Comparison of ENCODE assay signal across 8 cellular contexts in the genomic region with DNA sequence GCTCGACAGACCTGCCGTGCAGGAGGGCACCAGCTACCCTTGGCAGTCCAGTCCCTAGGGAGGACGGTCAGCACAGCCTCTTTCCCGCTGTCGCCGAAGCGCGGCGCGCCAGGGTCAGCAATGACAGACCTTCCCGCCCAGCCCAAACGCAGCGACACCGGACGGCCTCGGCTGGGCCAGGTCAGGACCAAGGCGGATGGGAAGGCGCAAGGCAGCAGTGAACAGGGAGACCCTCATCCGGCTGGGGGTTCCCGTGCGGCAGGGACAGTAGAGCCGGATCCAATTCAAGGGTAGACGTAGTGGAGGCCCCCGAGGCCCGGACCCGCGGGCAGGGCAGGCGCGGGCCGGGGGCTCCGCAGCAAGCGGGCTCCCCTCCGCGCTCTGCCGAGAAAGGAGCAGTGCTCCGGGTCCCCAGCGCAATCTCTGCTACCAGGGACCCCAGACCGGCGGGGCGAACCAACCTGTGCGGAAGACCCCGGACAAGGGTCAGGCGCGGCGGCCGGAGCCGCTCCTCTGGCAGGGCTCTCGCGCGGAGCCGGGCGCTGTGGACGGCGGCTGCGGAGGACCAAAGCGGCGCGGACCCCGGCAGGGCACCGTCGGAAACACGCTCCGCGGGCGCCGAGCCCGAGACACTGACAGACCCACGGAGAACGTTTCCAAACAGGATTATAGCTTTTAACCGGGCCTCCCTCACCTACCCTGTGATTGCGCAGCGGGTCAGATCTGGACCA. TPM values are rescaled to one million over a fixed set of nuclear protein-coding genes. Genes with fewer than 3 reads are reported as not detected.
DNase-seq lines count a peak whose midpoint lies in the region; ATAC-seq, FAIRE-seq and TF ChIP-seq lines count a peak whose summit lies in the region.

A gene with protein sequence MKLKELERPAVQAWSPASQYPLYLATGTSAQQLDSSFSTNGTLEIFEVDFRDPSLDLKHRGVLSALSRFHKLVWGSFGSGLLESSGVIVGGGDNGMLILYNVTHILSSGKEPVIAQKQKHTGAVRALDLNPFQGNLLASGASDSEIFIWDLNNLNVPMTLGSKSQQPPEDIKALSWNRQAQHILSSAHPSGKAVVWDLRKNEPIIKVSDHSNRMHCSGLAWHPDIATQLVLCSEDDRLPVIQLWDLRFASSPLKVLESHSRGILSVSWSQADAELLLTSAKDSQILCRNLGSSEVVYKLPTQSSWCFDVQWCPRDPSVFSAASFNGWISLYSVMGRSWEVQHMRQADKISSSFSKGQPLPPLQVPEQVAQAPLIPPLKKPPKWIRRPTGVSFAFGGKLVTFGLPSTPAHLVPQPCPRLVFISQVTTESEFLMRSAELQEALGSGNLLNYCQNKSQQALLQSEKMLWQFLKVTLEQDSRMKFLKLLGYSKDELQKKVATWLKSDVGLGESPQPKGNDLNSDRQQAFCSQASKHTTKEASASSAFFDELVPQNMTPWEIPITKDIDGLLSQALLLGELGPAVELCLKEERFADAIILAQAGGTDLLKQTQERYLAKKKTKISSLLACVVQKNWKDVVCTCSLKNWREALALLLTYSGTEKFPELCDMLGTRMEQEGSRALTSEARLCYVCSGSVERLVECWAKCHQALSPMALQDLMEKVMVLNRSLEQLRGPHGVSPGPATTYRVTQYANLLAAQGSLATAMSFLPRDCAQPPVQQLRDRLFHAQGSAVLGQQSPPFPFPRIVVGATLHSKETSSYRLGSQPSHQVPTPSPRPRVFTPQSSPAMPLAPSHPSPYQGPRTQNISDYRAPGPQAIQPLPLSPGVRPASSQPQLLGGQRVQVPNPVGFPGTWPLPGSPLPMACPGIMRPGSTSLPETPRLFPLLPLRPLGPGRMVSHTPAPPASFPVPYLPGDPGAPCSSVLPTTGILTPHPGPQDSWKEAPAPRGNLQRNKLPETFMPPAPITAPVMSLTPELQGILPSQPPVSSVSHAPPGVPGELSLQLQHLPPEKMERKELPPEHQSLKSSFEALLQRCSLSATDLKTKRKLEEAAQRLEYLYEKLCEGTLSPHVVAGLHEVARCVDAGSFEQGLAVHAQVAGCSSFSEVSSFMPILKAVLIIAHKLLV (minus strand): TSS at position 541 of the 731 bp plus-strand sequence. CDS start 2,909 bp downstream, outside the sequence.

- H2AFZ ChIP-seq in osteoblast (ENCODE audit: low read length): peak within 1 kb of the TSS; percentile 57

- H3K27me3 Mint-ChIP-seq in activated CD4-positive, alpha-beta memory T cell treated with anti-CD3 and anti-CD28 coated beads for 36 hours: no peaks in the 10 kb centered on the region

- peak within 1 kb of the TSS; percentile 61 for H3K27ac Mint-ChIP-seq in activated CD4-positive, alpha-beta memory T cell treated with anti-CD3 and anti-CD28 coated beads for 36 hours

- no peak for FAIRE-seq in H54 (lab: Jason Lieb, UNC)

- H3K4me2 ChIP-seq in osteoblast (ENCODE audit: insufficient read depth, low read length): peak within 1 kb of the TSS; percentile 71

- H3K36me3 ChIP-seq in osteoblast (ENCODE audit: insufficient read depth, low read length): peaks cover 18% of the 10 kb centered on the region

- H3K9me3 ChIP-seq in osteoblast (ENCODE audit: low read depth, low read length): no peaks in the 10 kb centered on the region

- H3K4me1 ChIP-seq in osteoblast (ENCODE audit: insufficient read depth, low read length): peaks cover 26% of the 10 kb centered on the region

- TF ChIP-seq POLR2A in H54 (IDR thresholded peaks at IDR 0.05; ENCODE audit: low read depth, low read length): no peak

- H3K27ac ChIP-seq in osteoblast (ENCODE audit: low read depth, low read length): no peak within 1 kb of the TSS

- H3K79me2 ChIP-seq in osteoblast (ENCODE audit: insufficient read depth, low read length): no peaks in the 10 kb centered on the region

- no peaks in the 10 kb centered on the region for H3K27me3 ChIP-seq in osteoblast (ENCODE audit: insufficient read depth, low read length)

- H3K4me3 ChIP-seq in osteoblast (ENCODE audit: insufficient read depth, low read length): peak within 1 kb of the TSS; percentile 69

- H3K36me3 Mint-ChIP-seq in activated CD4-positive, alpha-beta memory T cell treated with anti-CD3 and anti-CD28 coated beads for 36 hours: peaks cover 27% of the 10 kb centered on the region

- ATAC-seq in Right ventricle myocardium superior (ENCODE audit: poor library complexity) (peak; percentile 89), GM18502 (IDR thresholded peaks at IDR 0.05; ENCODE audit: poor library complexity, unreplicated experiment) (no peak)

- no peak within 1 kb of the TSS for H3K4me3 Mint-ChIP-seq in activated CD4-positive, alpha-beta memory T cell treated with anti-CD3 and anti-CD28 coated beads for 36 hours

- POLR2A ChIA-PET in activated CD4-positive, alpha-beta memory T cell treated with anti-CD3 and anti-CD28 coated beads for 36 hours (lab: Charles Lee): interaction anchor here (1.3 to 1.4 kb wide), 3 partner anchors 17 to 37 kb away, joined by 3 to 4 read pairs (median 3); a partner anchor contains a TSS

- H3K9me3 Mint-ChIP-seq in activated CD4-positive, alpha-beta memory T cell treated with anti-CD3 and anti-CD28 coated beads for 36 hours: no peaks in the 10 kb centered on the region

- intact Hi-C loops in activated CD4-positive, alpha-beta memory T cell treated with anti-CD3 and anti-CD28 coated beads for 36 hours (cut with micrococcal nuclease): no loop called here
- intact Hi-C loops in Right ventricle myocardium superior (cut with DNase I): loop anchor here (10.0 kb wide), 1 partner anchor 175 kb away; a partner anchor contains a TSS

- peaks cover 12% of the 10 kb centered on the region for H3K4me1 Mint-ChIP-seq in activated CD4-positive, alpha-beta memory T cell treated with anti-CD3 and anti-CD28 coated beads for 36 hours (ENCODE audit: low read depth)

- peak; percentile 25 for DNase-seq in ELR (ENCODE audit: low read depth)
- no peak for DNase-seq in activated CD4-positive, alpha-beta memory T cell treated with anti-CD3 and anti-CD28 coated beads for 36 hours
- peak; percentile 63 for DNase-seq in Right ventricle myocardium superior
- DNase-seq in osteoblast (ENCODE audit: insufficient read length, low spot score, missing footprints): peak; percentile 87
- no peak for DNase-seq in H54 (ENCODE audit: insufficient read length, low spot score)
- DNase-seq in NCI-H2171 (lab: John Stamatoyannopoulos, UW): no peak
- no peak for DNase-seq in LoVo (ENCODE audit: low spot score)

- TF ChIP-seq CTCF in osteoblast (IDR thresholded peaks at IDR 0.05; ENCODE audit: extremely low read depth, low read depth, low read length): no peak

- CTCF ChIA-PET in activated CD4-positive, alpha-beta memory T cell treated with anti-CD3 and anti-CD28 coated beads for 36 hours (lab: Charles Lee): interaction anchor here (0.6 to 7.5 kb wide), 28 partner anchors 9 to 361 kb away, joined by 3 to 144 read pairs (median 6); a partner anchor contains a TSS

- H4K20me1 ChIP-seq in osteoblast (ENCODE audit: insufficient read depth, low read length): no peaks in the 10 kb centered on the region

RNA-seq across cellular contexts. Expression of the gene that starts here (rescaled TPM):
- total RNA-seq in activated CD4-positive, alpha-beta memory T cell treated with anti-CD3 and anti-CD28 coated beads for 36 hours: 10 to 100 TPM; 44.2 to 47.2 TPM
- total RNA-seq in Right ventricle myocardium superior: 7.9 TPM
- total RNA-seq in osteoblast: 5.3 and 5.4 TPM in 2 replicates

Comparison
In these comparisons a context has a peak if more than half of its experiments do, and no peak if none do; other contexts are left out.
1. DNase-seq: peak in ELR (single experiment), Right ventricle myocardium superior (single experiment) and osteoblast (single experiment); none in activated CD4-positive, alpha-beta memory T cell treated with anti-CD3 and anti-CD28 coated beads for 36 hours (single experiment), H54 (single experiment), NCI-H2171 (single experiment) and LoVo (single experiment).